In genomic region chr7:2526659-2527504, GRCh38 we compare ENCODE assay signal across 13 cellular contexts. TPM values are rescaled to one million over a fixed set of nuclear protein-coding genes. Genes with fewer than 3 reads are reported as not detected.
DNase-seq lines count a peak whose midpoint lies in the region; ATAC-seq and TF ChIP-seq lines count a peak whose summit lies in the region.
"Had no signal": no experiment of that assay in that cellular context is flagged by ENCODE, and none has a peak within 500 bp of the region (broad histone marks: within the 10 kb centered on the region; RNA-seq: fewer than 3 reads in every experiment).

No MANE protein-coding gene starts in this region.

- no peaks in the 10 kb centered on the region for H3K36me3 Mint-ChIP-seq in activated CD4-positive, alpha-beta T cell treated with anti-CD3 and anti-CD28 coated beads for 36 hours (ENCODE audit: low read depth)
- H3K36me3 Mint-ChIP-seq in activated CD4-positive, alpha-beta T cell treated with anti-CD3 and anti-CD28 coated beads, Interleukin-2, amount 10 ng/mL, durations not matched to agents 7 days and 5 days (ENCODE audit: low read depth) = peaks cover 45% of the 10 kb centered on the region
- H3K36me3 Mint-ChIP-seq in immature natural killer cell = peaks cover 3 to 5% (median 4%) of the 10 kb centered on the region in 3 donors
- peaks cover 24% of the 10 kb centered on the region for H3K36me3 Mint-ChIP-seq in stimulated activated memory B cell treated with anti-CD40 and anti-IgM and Interleukin-4, amounts not matched to agents 10 μg/mL and 1 μg/mL and 100 μg/mL, for 72 hours

- DNase-seq in activated CD4-positive, alpha-beta T cell treated with anti-CD3 and anti-CD28 coated beads for 36 hours = peak; percentile 19
- DNase-seq in activated CD4-positive, alpha-beta T cell treated with anti-CD3 and anti-CD28 coated beads, Interleukin-2, amount 10 ng/mL, durations not matched to agents 7 days and 5 days = no peak
- DNase-seq in PC-3 (no peak), immature natural killer cell (no peak), EL (no peak), NCI-H2171 (lab: John Stamatoyannopoulos, UW) (no peak)
- DNase-seq: activated CD4-positive, CD25-positive, alpha-beta regulatory T cell treated with anti-CD3 and anti-CD28 coated beads, Interleukin-2, amount 50 U/mL, for 72 hours had no signal

- H3K9me3 Mint-ChIP-seq in activated CD4-positive, alpha-beta T cell treated with anti-CD3 and anti-CD28 coated beads for 36 hours (ENCODE audit: low read depth) = no peaks in the 10 kb centered on the region
- no peaks in the 10 kb centered on the region for H3K9me3 Mint-ChIP-seq in activated CD4-positive, alpha-beta T cell treated with anti-CD3 and anti-CD28 coated beads, Interleukin-2, amount 10 ng/mL, durations not matched to agents 7 days and 5 days
- H3K9me3 Mint-ChIP-seq in immature natural killer cell = no peaks in the 10 kb centered on the region
- H3K9me3 Mint-ChIP-seq in stimulated activated memory B cell treated with anti-CD40 and anti-IgM and Interleukin-4, amounts not matched to agents 10 μg/mL and 1 μg/mL and 100 μg/mL, for 72 hours = no peaks in the 10 kb centered on the region

- TF ChIP-seq CTCF in PC-3 (conservative IDR thresholded peaks at IDR 0.05; ENCODE audit: low read depth, low read length) = no peak

- no peaks in the 10 kb centered on the region for H3K9me2 ChIP-seq in PC-3 (replicated peaks; ENCODE audit: low read length)

- no peak overlapping the region for H3K4me3 ChIP-seq in PC-3 (ENCODE audit: low read length)

- H3K27ac ChIP-seq in PC-3 (ENCODE audit: low read length) = no peak overlapping the region

- peaks cover 2% of the 10 kb centered on the region; the same call in 1 of the 2 replicates for H3K79me2 ChIP-seq in PC-3 (ENCODE audit: low read length)

- peaks cover 59% of the 10 kb centered on the region for H3K4me1 Mint-ChIP-seq in activated CD4-positive, alpha-beta T cell treated with anti-CD3 and anti-CD28 coated beads for 36 hours
- peaks cover 65% of the 10 kb centered on the region for H3K4me1 Mint-ChIP-seq in activated CD4-positive, alpha-beta T cell treated with anti-CD3 and anti-CD28 coated beads, Interleukin-2, amount 10 ng/mL, durations not matched to agents 7 days and 5 days
- peaks cover 57 to 68% of the 10 kb centered on the region in 2 donors for H3K4me1 Mint-ChIP-seq in immature natural killer cell
- H3K4me1 Mint-ChIP-seq in stimulated activated memory B cell treated with anti-CD40 and anti-IgM and Interleukin-4, amounts not matched to agents 10 μg/mL and 1 μg/mL and 100 μg/mL, for 72 hours = peaks cover 88% of the 10 kb centered on the region

- BruUV-seq in PC-3 (replicated peaks; lab: Mats Ljungman, UMichigan) = no TSS peak

- H3K4me2 ChIP-seq in PC-3 (ENCODE audit: low read length) = peak overlapping the region; percentile 56; the same call in 1 of the 2 replicates

- H3F3A ChIP-seq in PC-3 (ENCODE audit: low read length, unreplicated experiment) = peaks cover 8% of the 10 kb centered on the region

- no peaks in the 10 kb centered on the region for H3K27me3 ChIP-seq in PC-3 (ENCODE audit: low read length)

- intact Hi-C loops in activated CD4-positive, alpha-beta T cell treated with anti-CD3 and anti-CD28 coated beads for 36 hours (cut with DNase I, micrococcal nuclease) = loop anchor here in 1 of 2 experiments (10.0 kb wide), 1 partner anchor 318 kb away; the partner anchor contains the start of gene GNA12
- intact Hi-C loops in PC-3 (cut with micrococcal nuclease) = no loop called here

- no peak for ATAC-seq in activated CD4-positive, alpha-beta T cell treated with anti-CD3 and anti-CD28 coated beads for 36 hours
- ATAC-seq in PC-3 (no peak), GM21529 (IDR thresholded peaks at IDR 0.05; ENCODE audit: unreplicated experiment) (no peak)
- no peak for ATAC-seq in stimulated activated memory B cell treated with anti-CD40 and anti-IgM and Interleukin-4, amounts not matched to agents 10 μg/mL and 1 μg/mL and 100 μg/mL, for 72 hours

- H2AFZ ChIP-seq in PC-3 (ENCODE audit: low read length) = no peak overlapping the region

- H3K27me3 Mint-ChIP-seq in activated CD4-positive, alpha-beta T cell treated with anti-CD3 and anti-CD28 coated beads for 36 hours = no peaks in the 10 kb centered on the region
- no peaks in the 10 kb centered on the region for H3K27me3 Mint-ChIP-seq in activated CD4-positive, alpha-beta T cell treated with anti-CD3 and anti-CD28 coated beads, Interleukin-2, amount 10 ng/mL, durations not matched to agents 7 days and 5 days
- H3K27me3 Mint-ChIP-seq in immature natural killer cell (ENCODE audit: low read depth in 3 of 3) = peaks cover 22 to 60% (median 51%) of the 10 kb centered on the region in 3 donors
- no peaks in the 10 kb centered on the region for H3K27me3 Mint-ChIP-seq in stimulated activated memory B cell treated with anti-CD40 and anti-IgM and Interleukin-4, amounts not matched to agents 10 μg/mL and 1 μg/mL and 100 μg/mL, for 72 hours

- no peak overlapping the region for H3K27ac Mint-ChIP-seq in activated CD4-positive, alpha-beta T cell treated with anti-CD3 and anti-CD28 coated beads for 36 hours
- H3K27ac Mint-ChIP-seq in activated CD4-positive, alpha-beta T cell treated with anti-CD3 and anti-CD28 coated beads, Interleukin-2, amount 10 ng/mL, durations not matched to agents 7 days and 5 days = no peak overlapping the region
- H3K27ac Mint-ChIP-seq in immature natural killer cell = peak overlapping the region; percentile 90 to 98 (median 96)
- peak overlapping the region; percentile 94 for H3K27ac Mint-ChIP-seq in stimulated activated memory B cell treated with anti-CD40 and anti-IgM and Interleukin-4, amounts not matched to agents 10 μg/mL and 1 μg/mL and 100 μg/mL, for 72 hours

- no peaks in the 10 kb centered on the region for H3K36me3 ChIP-seq in PC-3 (ENCODE audit: low read depth, low read length)

- H3K4me1 ChIP-seq in PC-3 (ENCODE audit: insufficient read depth, low read length) = peaks cover 70% of the 10 kb centered on the region

- H3K4me3 Mint-ChIP-seq in activated CD4-positive, alpha-beta T cell treated with anti-CD3 and anti-CD28 coated beads for 36 hours = no peak overlapping the region
- H3K4me3 Mint-ChIP-seq in activated CD4-positive, alpha-beta T cell treated with anti-CD3 and anti-CD28 coated beads, Interleukin-2, amount 10 ng/mL, durations not matched to agents 7 days and 5 days = no peak overlapping the region
- H3K4me3 Mint-ChIP-seq in immature natural killer cell = peak overlapping the region in 3 of 5 donors; percentile 21 to 76 (median 59)
- H3K4me3 Mint-ChIP-seq in stimulated activated memory B cell treated with anti-CD40 and anti-IgM and Interleukin-4, amounts not matched to agents 10 μg/mL and 1 μg/mL and 100 μg/mL, for 72 hours = no peak overlapping the region

- H3K9me3 ChIP-seq in PC-3 (ENCODE audit: low read length) = no peaks in the 10 kb centered on the region

- H3K9ac ChIP-seq in PC-3 (ENCODE audit: low read length) = no peak overlapping the region

- no peaks in the 10 kb centered on the region for H4K20me1 ChIP-seq in PC-3 (ENCODE audit: low read length)

- POLR2A ChIA-PET in activated CD4-positive, alpha-beta T cell treated with anti-CD3 and anti-CD28 coated beads for 36 hours (lab: Charles Lee) = interaction anchor here (1.0 kb wide), 1 partner anchor 23 kb away, joined by 3 read pairs; no protein-coding TSS in a partner anchor
- POLR2A ChIA-PET in activated CD4-positive, alpha-beta T cell treated with anti-CD3 and anti-CD28 coated beads, Interleukin-2, amount 10 ng/mL, durations not matched to agents 7 days and 5 days (lab: Charles Lee) = interaction anchor here (0.6 kb wide), 1 partner anchor 1555 kb away, joined by 3 read pairs; no protein-coding TSS in a partner anchor
- POLR2A ChIA-PET in PC-3 (lab: Charles Lee; ENCODE audit: unreplicated experiment) = no interaction called here

- CTCF ChIA-PET in activated CD4-positive, alpha-beta T cell treated with anti-CD3 and anti-CD28 coated beads for 36 hours (lab: Charles Lee) = interaction anchor here (0.7 to 1.8 kb wide), 2 partner anchors 16 to 693 kb away, joined by 3 to 5 read pairs; no protein-coding TSS in a partner anchor
- CTCF ChIA-PET in activated CD4-positive, alpha-beta T cell treated with anti-CD3 and anti-CD28 coated beads, Interleukin-2, amount 10 ng/mL, durations not matched to agents 7 days and 5 days (lab: Charles Lee) = interaction anchor here (0.7 to 1.0 kb wide), 3 partner anchors 9 to 29 kb away, joined by 3 read pairs; no protein-coding TSS in a partner anchor
- CTCF ChIA-PET in PC-3 (lab: Charles Lee) = no interaction called here

RNA-seq across cellular contexts. Expression of gene LFNG, which starts 7.3 kb away (rescaled TPM):
- total RNA-seq in activated CD4-positive, alpha-beta T cell treated with anti-CD3 and anti-CD28 coated beads for 36 hours = 10 to 100 TPM; 14.9 to 23.3 TPM
- total RNA-seq in activated CD4-positive, alpha-beta T cell treated with anti-CD3 and anti-CD28 coated beads, Interleukin-2, amount 10 ng/mL, durations not matched to agents 7 days and 5 days = 100 to 1,000 TPM in 1 of 2 experiments, 10 to 100 TPM in 1; 93.3 to 109 TPM
- total RNA-seq in PC-3 (2014; rRNA removed) = 4.8 and 7.7 TPM in 2 replicates
- polyA plus RNA-seq in immature natural killer cell = 1 to 10 TPM; 2.2 to 2.6 (median 2.3) TPM

RNA-seq across cellular contexts. Expression of gene BRAT1, which starts 28.4 kb away (rescaled TPM):
- total RNA-seq in activated CD4-positive, alpha-beta T cell treated with anti-CD3 and anti-CD28 coated beads for 36 hours = 10 to 100 TPM; 34.7 to 35.9 TPM
- total RNA-seq in activated CD4-positive, alpha-beta T cell treated with anti-CD3 and anti-CD28 coated beads, Interleukin-2, amount 10 ng/mL, durations not matched to agents 7 days and 5 days = 10 to 100 TPM; 40.0 to 43.9 TPM
- total RNA-seq in PC-3 (2014; rRNA removed) = 65.2 and 76.3 TPM in 2 replicates
- 10 to 100 TPM; 15.0 to 42.4 (median 19.2) TPM for polyA plus RNA-seq in immature natural killer cell

RNA-seq across cellular contexts. Expression of gene IQCE, which starts 31.9 kb away (rescaled TPM):
- 1 to 10 TPM; 7.2 to 8.4 TPM for total RNA-seq in activated CD4-positive, alpha-beta T cell treated with anti-CD3 and anti-CD28 coated beads for 36 hours
- 10 to 100 TPM; 13.8 to 15.5 TPM for total RNA-seq in activated CD4-positive, alpha-beta T cell treated with anti-CD3 and anti-CD28 coated beads, Interleukin-2, amount 10 ng/mL, durations not matched to agents 7 days and 5 days
- total RNA-seq in PC-3 (2014; rRNA removed) = 9.7 and 24.7 TPM in 2 replicates
- 1 to 10 TPM in 2 of 3 donors, not detected in 1; 1.9 to 4.2 TPM for polyA plus RNA-seq in immature natural killer cell

RNA-seq across cellular contexts. Expression of gene GRIFIN, which starts 50.7 kb away (rescaled TPM):
- not detected for total RNA-seq in activated CD4-positive, alpha-beta T cell treated with anti-CD3 and anti-CD28 coated beads for 36 hours
- not detected for total RNA-seq in activated CD4-positive, alpha-beta T cell treated with anti-CD3 and anti-CD28 coated beads, Interleukin-2, amount 10 ng/mL, durations not matched to agents 7 days and 5 days
- total RNA-seq in PC-3 (2014; rRNA removed) = not detected in 2 replicates
- not detected for polyA plus RNA-seq in immature natural killer cell
- total RNA-seq: dermis microvascular lymphatic vessel endothelial cell, fibroblast of villous mesenchyme, omental fat pad, subcutaneous adipose tissue had no signal

Comparison
In these comparisons a context has a peak if more than half of its experiments do, and no peak if none do; other contexts are left out.
1. H3K27ac Mint-ChIP-seq: peak in immature natural killer cell (6 of 6) and stimulated activated memory B cell treated with anti-CD40 and anti-IgM and Interleukin-4, amounts not matched to agents 10 μg/mL and 1 μg/mL and 100 μg/mL, for 72 hours (single experiment); none in activated CD4-positive, alpha-beta T cell treated with anti-CD3 and anti-CD28 coated beads for 36 hours (single experiment) and activated CD4-positive, alpha-beta T cell treated with anti-CD3 and anti-CD28 coated beads, Interleukin-2, amount 10 ng/mL, durations not matched to agents 7 days and 5 days (single experiment).
2. H3K4me3 Mint-ChIP-seq: peak in immature natural killer cell (3 of 5); none in activated CD4-positive, alpha-beta T cell treated with anti-CD3 and anti-CD28 coated beads for 36 hours (single experiment), activated CD4-positive, alpha-beta T cell treated with anti-CD3 and anti-CD28 coated beads, Interleukin-2, amount 10 ng/mL, durations not matched to agents 7 days and 5 days (single experiment) and stimulated activated memory B cell treated with anti-CD40 and anti-IgM and Interleukin-4, amounts not matched to agents 10 μg/mL and 1 μg/mL and 100 μg/mL, for 72 hours (single experiment).